16 cellular contexts compared by ENCODE assay signal in the genomic region with DNA sequence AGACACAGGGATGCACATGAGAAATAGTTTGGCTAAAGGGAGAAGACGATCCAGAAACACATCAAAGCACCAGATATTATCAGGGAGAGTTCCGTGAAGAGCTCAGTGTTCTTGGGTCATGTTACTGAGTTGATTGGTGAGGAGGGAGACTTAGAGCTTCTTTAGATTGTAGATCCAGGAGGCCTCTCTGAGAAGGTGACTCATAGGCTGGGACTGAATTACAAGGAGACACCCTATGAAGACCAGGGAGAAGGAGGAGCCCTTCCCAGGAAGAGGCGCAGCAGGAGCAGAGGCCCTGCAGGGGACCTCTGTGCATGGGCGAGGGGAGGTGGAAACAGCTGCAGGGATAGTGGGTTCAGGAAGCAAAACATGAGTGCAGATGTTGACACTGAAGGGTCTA.
"Had no signal": no experiment of that assay in that cellular context is flagged by ENCODE, and none has a peak within 500 bp of the region (broad histone marks: within the 10 kb centered on the region; RNA-seq: fewer than 3 reads in every experiment).

No MANE protein-coding gene starts in this region.

- H3K27ac Mint-ChIP-seq: activated naive CD4-positive, alpha-beta T cell treated with anti-CD3 and anti-CD28 coated beads for 36 hours; natural killer cell; stimulated activated naive B cell treated with anti-CD40 and anti-IgM and Interleukin-4, amounts not matched to agents 10 μg/mL and 1 μg/mL and 100 μg/mL, for 72 hours; T-cell had no signal

- H3K4me1 ChIP-seq: esophagus muscularis mucosa, uterus had no signal

- H3K4me1 Mint-ChIP-seq: natural killer cell; stimulated activated naive B cell treated with anti-CD40 and anti-IgM and Interleukin-4, amounts not matched to agents 10 μg/mL and 1 μg/mL and 100 μg/mL, for 72 hours; T-cell had no signal

- ATAC-seq: activated T-cell treated with anti-CD3 and anti-CD28 coated beads, Interleukin-2, amount 50 U/mL, for 4 hours; natural killer cell; sciatic nerve; stimulated activated naive B cell treated with anti-CD40 and anti-IgM and Interleukin-4, amounts not matched to agents 10 μg/mL and 1 μg/mL and 100 μg/mL, for 72 hours; T-cell had no signal

- H3K36me3 Mint-ChIP-seq: natural killer cell; stimulated activated naive B cell treated with anti-CD40 and anti-IgM and Interleukin-4, amounts not matched to agents 10 μg/mL and 1 μg/mL and 100 μg/mL, for 72 hours; T-cell had no signal

- H3K27ac ChIP-seq: brain microvascular endothelial cell, esophagus muscularis mucosa, neutrophil, uterus had no signal

- H3K4me3 ChIP-seq: esophagus muscularis mucosa, thyroid gland, uterus had no signal

- H3K27me3 ChIP-seq: brain microvascular endothelial cell, esophagus muscularis mucosa, neutrophil, thyroid gland, uterus had no signal

- H3K9me3 Mint-ChIP-seq: activated naive CD4-positive, alpha-beta T cell treated with anti-CD3 and anti-CD28 coated beads for 36 hours; stimulated activated naive B cell treated with anti-CD40 and anti-IgM and Interleukin-4, amounts not matched to agents 10 μg/mL and 1 μg/mL and 100 μg/mL, for 72 hours had no signal

- H3K4me3 Mint-ChIP-seq: activated naive CD4-positive, alpha-beta T cell treated with anti-CD3 and anti-CD28 coated beads for 36 hours; activated T-cell treated with anti-CD3 and anti-CD28 coated beads, Interleukin-2, amount 50 U/mL, for 4 hours; natural killer cell; stimulated activated naive B cell treated with anti-CD40 and anti-IgM and Interleukin-4, amounts not matched to agents 10 μg/mL and 1 μg/mL and 100 μg/mL, for 72 hours; T-cell had no signal

- H3K36me3 ChIP-seq: brain microvascular endothelial cell, esophagus muscularis mucosa, neutrophil, thyroid gland, uterus had no signal

- DNase-seq: activated CD4-positive, alpha-beta T cell treated with anti-CD3 and anti-CD28 coated beads for 48 hours; activated CD4-positive, CD25-positive, alpha-beta regulatory T cell; activated CD8-positive, alpha-beta memory T cell treated with anti-CD3 and anti-CD28 coated beads, Interleukin-2, amount 50 U/mL, for 4 hours; activated naive CD4-positive, alpha-beta T cell treated with anti-CD3 and anti-CD28 coated beads for 36 hours; activated T-cell treated with anti-CD3 and anti-CD28 coated beads, Interleukin-2, amount 50 U/mL, for 4 hours; anterior cingulate cortex; brain microvascular endothelial cell; cortex of kidney; natural killer cell; stimulated activated naive B cell treated with anti-CD40 and anti-IgM and Interleukin-4, amounts not matched to agents 10 μg/mL and 1 μg/mL and 100 μg/mL, for 72 hours; T-cell; thyroid gland; uterus had no signal

- H3K9me3 ChIP-seq: esophagus muscularis mucosa, neutrophil, thyroid gland, uterus had no signal
